ENCODE assay signal across 1 cellular context in the genomic region with DNA sequence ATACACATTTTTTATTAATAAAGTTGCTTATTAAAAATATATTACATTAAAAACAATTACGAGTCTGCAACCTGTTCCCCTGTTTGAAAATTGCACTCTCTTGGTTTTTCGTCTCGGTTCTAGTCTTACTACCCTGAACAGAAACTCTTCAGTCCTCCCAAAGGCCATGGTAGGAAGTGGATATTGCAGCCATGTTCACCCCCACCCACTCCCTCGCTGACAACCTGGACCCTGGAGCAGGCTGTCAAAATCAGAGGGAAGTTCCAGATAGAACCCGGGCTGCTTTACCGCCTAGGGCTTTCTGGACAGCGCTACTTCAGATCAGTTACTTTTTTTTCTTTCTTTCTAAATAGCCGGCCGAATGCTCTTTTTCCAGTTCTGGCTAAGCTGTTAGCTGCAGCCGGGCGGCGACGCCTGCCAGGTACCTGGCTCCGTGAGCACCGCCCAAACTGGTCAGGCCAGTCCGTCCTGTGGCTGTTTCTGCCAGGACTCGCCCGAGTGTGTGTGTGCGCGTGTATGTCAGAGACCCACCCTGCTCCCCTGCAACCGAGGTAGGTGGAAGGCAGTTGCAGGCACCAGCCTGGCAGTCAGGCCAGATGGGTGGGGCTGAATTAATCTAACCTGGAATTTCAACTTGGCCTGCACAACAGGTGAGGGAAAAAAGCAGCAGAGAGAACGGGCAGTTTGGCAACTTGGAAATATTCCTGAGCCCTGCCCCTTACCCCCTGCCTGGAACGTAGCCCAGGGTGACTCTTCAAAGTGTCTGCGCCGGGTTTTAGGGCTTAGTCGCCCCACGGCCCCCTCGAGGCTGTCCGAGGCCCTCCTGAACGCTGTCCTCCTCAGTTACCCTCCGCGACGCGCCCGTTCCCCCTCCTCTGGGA.
TF ChIP-seq lines count a peak whose summit lies in the region.

No MANE protein-coding gene starts in this region.

TF ChIP-seq in HepG2, 621 proteins besides CTCF, POLR2A, EP300 and RAD21 (continued from another document and continues in another):
- TF ChIP-seq, protein P1, sequence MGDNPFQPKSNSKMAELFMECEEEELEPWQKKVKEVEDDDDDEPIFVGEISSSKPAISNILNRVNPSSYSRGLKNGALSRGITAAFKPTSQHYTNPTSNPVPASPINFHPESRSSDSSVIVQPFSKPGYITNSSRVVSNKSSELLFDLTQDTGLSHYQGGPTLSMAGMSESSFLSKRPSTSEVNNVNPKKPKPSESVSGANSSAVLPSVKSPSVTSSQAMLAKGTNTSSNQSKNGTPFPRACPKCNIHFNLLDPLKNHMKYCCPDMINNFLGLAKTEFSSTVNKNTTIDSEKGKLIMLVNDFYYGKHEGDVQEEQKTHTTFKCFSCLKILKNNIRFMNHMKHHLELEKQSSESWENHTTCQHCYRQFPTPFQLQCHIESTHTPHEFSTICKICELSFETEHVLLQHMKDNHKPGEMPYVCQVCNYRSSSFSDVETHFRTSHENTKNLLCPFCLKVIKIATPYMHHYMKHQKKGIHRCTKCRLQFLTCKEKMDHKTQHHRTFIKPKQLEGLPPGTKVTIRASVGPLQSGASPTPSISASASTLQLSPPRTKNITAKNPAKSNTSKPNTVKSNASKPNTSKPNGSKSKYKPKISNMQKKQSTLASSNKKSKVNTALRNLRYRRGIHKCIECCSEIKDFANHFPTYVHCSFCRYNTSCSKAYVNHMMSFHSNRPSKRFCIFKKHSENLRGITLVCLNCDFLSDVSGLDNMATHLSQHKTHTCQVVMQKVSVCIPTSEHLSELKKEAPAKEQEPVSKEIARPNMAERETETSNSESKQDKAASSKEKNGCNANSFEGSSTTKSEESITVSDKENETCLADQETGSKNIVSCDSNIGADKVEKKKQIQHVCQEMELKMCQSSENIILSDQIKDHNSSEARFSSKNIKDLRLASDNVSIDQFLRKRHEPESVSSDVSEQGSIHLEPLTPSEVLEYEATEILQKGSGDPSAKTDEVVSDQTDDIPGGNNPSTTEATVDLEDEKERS (CRISPR knock-in tag; IDR thresholded peaks at IDR 0.05), result no peak
- TF ChIP-seq NCOR1 (IDR thresholded peaks at IDR 0.05; ENCODE audit: borderline replicate concordance, low read length), result 0 out of 2 replicates have a peak, but pooled peaks have one; percentile 32
- peak; percentile 15; the same call in 1 of the 2 replicates for TF ChIP-seq ZNF878 (CRISPR knock-in tag; IDR thresholded peaks at IDR 0.05)
- TF ChIP-seq RFXANK (CRISPR knock-in tag; IDR thresholded peaks at IDR 0.05), result no peak
- TF ChIP-seq PHF5A (CRISPR knock-in tag; IDR thresholded peaks at IDR 0.05; ENCODE audit: low read depth, unreplicated experiment), result no peak
- no peak for TF ChIP-seq TRIM24 (CRISPR knock-in tag; IDR thresholded peaks at IDR 0.05)
- no peak for TF ChIP-seq DPF2 (CRISPR knock-in tag; IDR thresholded peaks at IDR 0.05; ENCODE audit: borderline replicate concordance, low read depth)
- TF ChIP-seq HNRNPLL (IDR thresholded peaks at IDR 0.05; ENCODE audit: low read depth, low read length, poor library complexity, severe bottlenecking), result peak; percentile 49
- TF ChIP-seq STAT5B (CRISPR knock-in tag; IDR thresholded peaks at IDR 0.05), result no peak
- TF ChIP-seq, protein P2, sequence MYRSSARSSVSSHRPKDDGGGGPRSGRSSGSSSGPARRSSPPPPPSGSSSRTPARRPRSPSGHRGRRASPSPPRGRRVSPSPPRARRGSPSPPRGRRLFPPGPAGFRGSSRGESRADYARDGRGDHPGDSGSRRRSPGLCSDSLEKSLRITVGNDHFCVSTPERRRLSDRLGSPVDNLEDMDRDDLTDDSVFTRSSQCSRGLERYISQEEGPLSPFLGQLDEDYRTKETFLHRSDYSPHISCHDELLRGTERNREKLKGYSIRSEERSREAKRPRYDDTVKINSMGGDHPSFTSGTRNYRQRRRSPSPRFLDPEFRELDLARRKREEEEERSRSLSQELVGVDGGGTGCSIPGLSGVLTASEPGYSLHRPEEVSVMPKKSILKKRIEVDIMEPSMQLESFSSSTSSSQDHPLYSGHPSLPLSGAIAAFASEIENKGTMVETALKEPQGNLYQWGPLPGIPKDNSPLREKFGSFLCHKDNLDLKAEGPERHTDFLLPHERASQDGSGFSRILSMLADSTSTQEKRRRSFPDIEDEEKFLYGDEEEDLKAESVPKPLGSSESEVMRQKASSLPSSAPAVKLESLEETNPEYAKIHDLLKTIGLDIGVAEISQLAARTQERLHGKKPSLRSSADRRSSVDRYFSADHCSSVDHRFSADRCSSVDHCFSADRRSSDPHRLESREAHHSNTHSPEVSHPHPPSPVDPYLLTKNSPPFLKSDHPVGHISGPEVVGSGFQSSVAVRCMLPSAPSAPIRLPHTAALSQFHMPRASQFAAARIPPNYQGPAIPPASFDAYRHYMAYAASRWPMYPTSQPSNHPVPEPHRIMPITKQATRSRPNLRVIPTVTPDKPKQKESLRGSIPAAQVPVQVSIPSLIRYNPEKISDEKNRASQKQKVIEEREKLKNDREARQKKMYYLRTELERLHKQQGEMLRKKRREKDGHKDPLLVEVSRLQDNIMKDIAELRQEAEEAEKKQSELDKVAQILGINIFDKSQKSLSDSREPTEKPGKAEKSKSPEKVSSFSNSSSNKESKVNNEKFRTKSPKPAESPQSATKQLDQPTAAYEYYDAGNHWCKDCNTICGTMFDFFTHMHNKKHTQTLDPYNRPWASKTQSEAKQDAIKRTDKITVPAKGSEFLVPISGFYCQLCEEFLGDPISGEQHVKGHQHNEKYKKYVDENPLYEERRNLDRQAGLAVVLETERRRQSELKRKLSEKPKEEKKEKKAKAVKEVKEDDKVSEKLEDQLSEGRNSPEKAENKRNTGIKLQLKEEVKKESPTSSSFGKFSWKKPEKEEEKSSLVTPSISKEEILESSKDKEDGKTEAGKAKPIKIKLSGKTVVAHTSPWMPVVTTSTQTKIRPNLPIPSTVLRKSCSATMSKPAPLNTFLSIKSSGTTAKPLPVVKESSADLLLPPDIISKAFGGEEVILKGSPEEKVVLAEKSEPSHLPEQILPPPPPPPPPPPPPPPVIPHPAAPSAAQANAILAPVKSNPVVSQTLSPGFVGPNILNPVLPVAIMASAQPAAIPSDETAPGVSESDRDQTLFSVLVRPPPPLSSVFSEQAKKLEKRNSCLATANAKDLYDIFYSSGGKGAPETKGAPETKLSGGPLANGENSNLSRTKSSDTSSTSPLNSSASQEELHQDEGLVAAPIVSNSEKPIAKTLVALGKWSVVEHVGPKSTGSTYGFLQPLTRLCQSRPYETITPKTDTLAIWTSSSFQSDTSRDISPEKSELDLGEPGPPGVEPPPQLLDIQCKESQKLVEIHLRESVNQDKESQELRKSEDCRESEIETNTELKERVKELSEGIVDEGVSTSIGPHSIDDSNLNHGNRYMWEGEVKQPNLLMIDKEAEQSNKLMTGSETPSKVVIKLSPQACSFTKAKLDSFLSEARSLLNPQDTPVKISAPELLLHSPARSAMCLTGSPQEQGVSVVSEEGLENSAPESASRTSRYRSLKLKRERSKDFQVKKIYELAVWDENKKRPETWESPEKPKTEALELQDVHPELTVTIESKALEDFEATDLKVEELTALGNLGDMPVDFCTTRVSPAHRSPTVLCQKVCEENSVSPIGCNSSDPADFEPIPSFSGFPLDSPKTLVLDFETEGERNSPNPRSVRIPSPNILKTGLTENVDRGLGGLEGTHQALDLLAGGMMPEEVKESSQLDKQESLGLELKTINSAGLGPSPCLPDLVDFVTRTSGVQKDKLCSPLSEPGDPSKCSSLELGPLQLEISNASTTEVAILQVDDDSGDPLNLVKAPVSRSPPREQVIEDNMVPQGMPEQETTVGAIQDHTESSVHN (CRISPR knock-in tag; IDR thresholded peaks at IDR 0.05), result no peak
- TF ChIP-seq, protein P3, sequence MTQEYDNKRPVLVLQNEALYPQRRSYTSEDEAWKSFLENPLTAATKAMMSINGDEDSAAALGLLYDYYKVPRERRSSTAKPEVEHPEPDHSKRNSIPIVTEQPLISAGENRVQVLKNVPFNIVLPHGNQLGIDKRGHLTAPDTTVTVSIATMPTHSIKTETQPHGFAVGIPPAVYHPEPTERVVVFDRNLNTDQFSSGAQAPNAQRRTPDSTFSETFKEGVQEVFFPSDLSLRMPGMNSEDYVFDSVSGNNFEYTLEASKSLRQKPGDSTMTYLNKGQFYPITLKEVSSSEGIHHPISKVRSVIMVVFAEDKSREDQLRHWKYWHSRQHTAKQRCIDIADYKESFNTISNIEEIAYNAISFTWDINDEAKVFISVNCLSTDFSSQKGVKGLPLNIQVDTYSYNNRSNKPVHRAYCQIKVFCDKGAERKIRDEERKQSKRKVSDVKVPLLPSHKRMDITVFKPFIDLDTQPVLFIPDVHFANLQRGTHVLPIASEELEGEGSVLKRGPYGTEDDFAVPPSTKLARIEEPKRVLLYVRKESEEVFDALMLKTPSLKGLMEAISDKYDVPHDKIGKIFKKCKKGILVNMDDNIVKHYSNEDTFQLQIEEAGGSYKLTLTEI (CRISPR knock-in tag; conservative IDR thresholded peaks at IDR 0.05), result no peak
- TF ChIP-seq RARA (CRISPR knock-in tag; IDR thresholded peaks at IDR 0.05), result no peak
- TF ChIP-seq DNMT1 (CRISPR knock-in tag; IDR thresholded peaks at IDR 0.05), result no peak
- no peak for TF ChIP-seq ZFAT (CRISPR knock-in tag; conservative IDR thresholded peaks at IDR 0.05)
- no peak for TF ChIP-seq ZNF138 (CRISPR knock-in tag; IDR thresholded peaks at IDR 0.05; ENCODE audit: low read depth)
- TF ChIP-seq PTBP1 (IDR thresholded peaks at IDR 0.05; ENCODE audit: low read depth, low read length, poor library complexity, severe bottlenecking), result peak; percentile 46
- TF ChIP-seq, protein P4, sequence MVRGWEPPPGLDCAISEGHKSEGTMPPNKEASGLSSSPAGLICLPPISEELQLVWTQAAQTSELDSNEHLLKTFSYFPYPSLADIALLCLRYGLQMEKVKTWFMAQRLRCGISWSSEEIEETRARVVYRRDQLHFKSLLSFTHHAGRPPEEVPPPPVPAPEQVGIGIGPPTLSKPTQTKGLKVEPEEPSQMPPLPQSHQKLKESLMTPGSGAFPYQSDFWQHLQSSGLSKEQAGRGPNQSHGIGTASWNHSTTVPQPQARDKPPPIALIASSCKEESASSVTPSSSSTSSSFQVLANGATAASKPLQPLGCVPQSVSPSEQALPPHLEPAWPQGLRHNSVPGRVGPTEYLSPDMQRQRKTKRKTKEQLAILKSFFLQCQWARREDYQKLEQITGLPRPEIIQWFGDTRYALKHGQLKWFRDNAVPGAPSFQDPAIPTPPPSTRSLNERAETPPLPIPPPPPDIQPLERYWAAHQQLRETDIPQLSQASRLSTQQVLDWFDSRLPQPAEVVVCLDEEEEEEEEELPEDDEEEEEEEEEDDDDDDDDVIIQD (CRISPR knock-in tag; IDR thresholded peaks at IDR 0.05; ENCODE audit: low read depth), result no peak
- no peak for TF ChIP-seq CEBPB (IDR thresholded peaks at IDR 0.05; ENCODE audit: borderline replicate concordance, low read depth, low read length)
- no peak for TF ChIP-seq HNRNPH1 (optimal IDR thresholded peaks at IDR 0.05; ENCODE audit: low read depth, low read length)
- TF ChIP-seq ZNF749 (CRISPR knock-in tag; IDR thresholded peaks at IDR 0.05; ENCODE audit: borderline replicate concordance), result no peak
- no peak for TF ChIP-seq GTF3A (CRISPR knock-in tag; conservative IDR thresholded peaks at IDR 0.05)
- TF ChIP-seq ZNF660 (CRISPR knock-in tag; IDR thresholded peaks at IDR 0.05; ENCODE audit: borderline replicate concordance, low read depth), result no peak
- TF ChIP-seq NFE2L1 (CRISPR knock-in tag; IDR thresholded peaks at IDR 0.05; ENCODE audit: borderline replicate concordance), result no peak
- TF ChIP-seq ZNF550 (CRISPR knock-in tag; IDR thresholded peaks at IDR 0.05; ENCODE audit: borderline replicate concordance), result no peak
- no peak for TF ChIP-seq LCORL (IDR thresholded peaks at IDR 0.05)
- no peak for TF ChIP-seq LCORL (CRISPR knock-in tag; IDR thresholded peaks at IDR 0.05)
- peak; percentile 66; the same call in 1 of the 2 replicates for TF ChIP-seq ZNF614 (CRISPR knock-in tag; IDR thresholded peaks at IDR 0.05; ENCODE audit: borderline replicate concordance)
- TF ChIP-seq ZNF383 (CRISPR knock-in tag; IDR thresholded peaks at IDR 0.05; ENCODE audit: borderline replicate concordance), result no peak
- TF ChIP-seq, protein P5, sequence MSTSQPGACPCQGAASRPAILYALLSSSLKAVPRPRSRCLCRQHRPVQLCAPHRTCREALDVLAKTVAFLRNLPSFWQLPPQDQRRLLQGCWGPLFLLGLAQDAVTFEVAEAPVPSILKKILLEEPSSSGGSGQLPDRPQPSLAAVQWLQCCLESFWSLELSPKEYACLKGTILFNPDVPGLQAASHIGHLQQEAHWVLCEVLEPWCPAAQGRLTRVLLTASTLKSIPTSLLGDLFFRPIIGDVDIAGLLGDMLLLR (CRISPR knock-in tag; IDR thresholded peaks at IDR 0.05), result no peak
- no peak for TF ChIP-seq ZNF124 (CRISPR knock-in tag; IDR thresholded peaks at IDR 0.05)
- no peak for TF ChIP-seq ZNF629 (CRISPR knock-in tag; conservative IDR thresholded peaks at IDR 0.05)
- no peak; the same call in 1 of the 2 replicates for TF ChIP-seq FOXC1 (CRISPR knock-in tag; IDR thresholded peaks at IDR 0.05; ENCODE audit: borderline replicate concordance)
- no peak; the same call in 1 of the 2 replicates for TF ChIP-seq TBX2 (CRISPR knock-in tag; IDR thresholded peaks at IDR 0.05; ENCODE audit: borderline replicate concordance)
- no peak for TF ChIP-seq ZNF75D (CRISPR knock-in tag; IDR thresholded peaks at IDR 0.05; ENCODE audit: borderline replicate concordance)
- TF ChIP-seq SP140L (CRISPR knock-in tag; IDR thresholded peaks at IDR 0.05; ENCODE audit: borderline replicate concordance), result 0 out of 2 replicates have a peak, but pooled peaks have one; percentile 21
- TF ChIP-seq ZBTB42 (CRISPR knock-in tag; IDR thresholded peaks at IDR 0.05), result no peak
- no peak for TF ChIP-seq MAFK (conservative IDR thresholded peaks at IDR 0.05 in 1 of 2, IDR thresholded peaks at IDR 0.05 in 1 of 2; ENCODE audit: low read length in 2 of 2)
- peak; percentile 65; the same call in 1 of the 2 replicates for TF ChIP-seq KDM2A (CRISPR knock-in tag; IDR thresholded peaks at IDR 0.05; ENCODE audit: borderline replicate concordance, low read depth)
- no peak for TF ChIP-seq PAF1 (CRISPR knock-in tag; IDR thresholded peaks at IDR 0.05)
- 0 out of 2 replicates have a peak, but pooled peaks have one; percentile 69 for TF ChIP-seq HNRNPL (IDR thresholded peaks at IDR 0.05; ENCODE audit: low read depth, low read length)
- TF ChIP-seq TCF7L2 (IDR thresholded peaks at IDR 0.05; ENCODE audit: low read depth, low read length), result no peak
- TF ChIP-seq NFIC (IDR thresholded peaks at IDR 0.05; ENCODE audit: low read length), result no peak
- 0 out of 2 replicates have a peak, but pooled peaks have one; percentile 6 for TF ChIP-seq ZMYM3 (CRISPR knock-in tag; IDR thresholded peaks at IDR 0.05)
- TF ChIP-seq NKX3-1 (CRISPR knock-in tag; IDR thresholded peaks at IDR 0.05), result 0 out of 2 replicates have a peak, but pooled peaks have one; percentile 60
- TF ChIP-seq POGZ (CRISPR knock-in tag; IDR thresholded peaks at IDR 0.05), result 0 out of 2 replicates have a peak, but pooled peaks have one; percentile 16
- TF ChIP-seq HNF4A (CRISPR knock-in tag; IDR thresholded peaks at IDR 0.05), result 0 out of 2 replicates have a peak, but pooled peaks have one; percentile 21
- no peak for TF ChIP-seq SP1 (IDR thresholded peaks at IDR 0.05)
- TF ChIP-seq SP1 (CRISPR knock-in tag; IDR thresholded peaks at IDR 0.05), result no peak
- TF ChIP-seq REL (CRISPR knock-in tag; conservative IDR thresholded peaks at IDR 0.05), result no peak
- no peak for TF ChIP-seq ATF1 (CRISPR knock-in tag; IDR thresholded peaks at IDR 0.05)
- TF ChIP-seq, protein P6, sequence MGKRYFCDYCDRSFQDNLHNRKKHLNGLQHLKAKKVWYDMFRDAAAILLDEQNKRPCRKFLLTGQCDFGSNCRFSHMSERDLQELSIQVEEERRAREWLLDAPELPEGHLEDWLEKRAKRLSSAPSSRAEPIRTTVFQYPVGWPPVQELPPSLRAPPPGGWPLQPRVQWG (CRISPR knock-in tag; IDR thresholded peaks at IDR 0.05; ENCODE audit: borderline replicate concordance, low read depth), result no peak
- TF ChIP-seq KLF9 (CRISPR knock-in tag; IDR thresholded peaks at IDR 0.05; ENCODE audit: low read depth), result no peak
